In genomic region chr9:134344068-134344820, GRCh38 we compare ENCODE assay signal across 8 cellular contexts. TPM values are rescaled to one million over a fixed set of nuclear protein-coding genes. Genes with fewer than 3 reads are reported as not detected.
DNase-seq lines count a peak whose midpoint lies in the region; ATAC-seq and TF ChIP-seq lines count a peak whose summit lies in the region.

No MANE protein-coding gene starts in this region.

- no peaks in the 10 kb centered on the region for H3K9me3 ChIP-seq in skeletal muscle tissue (ENCODE audit: control insufficient read depth in 3 of 3, low read length in 3 of 3)

- no peak overlapping the region for H3K4me3 Mint-ChIP-seq in WTC11

- H3K9me3 Mint-ChIP-seq in WTC11 = no peaks in the 10 kb centered on the region

- POLR2A ChIA-PET in WTC11 (lab: Charles Lee) = no interaction called here

- no peaks in the 10 kb centered on the region for H3K27me3 Mint-ChIP-seq in WTC11 (ENCODE audit: low read depth)

- H3K36me3 Mint-ChIP-seq in WTC11 = no peaks in the 10 kb centered on the region

- H3K4me3 ChIP-seq in GM12875 (ENCODE audit: low read depth, low read length) = no peak overlapping the region
- H3K4me3 ChIP-seq in fibroblast of the aortic adventitia (ENCODE audit: low read depth, low read length) = no peak overlapping the region
- H3K4me3 ChIP-seq in skeletal muscle tissue (ENCODE audit: low read length in 3 of 3) = peak overlapping the region in 2 of 3 donors; percentile 14 to 29

- DNase-seq in WTC11 (ENCODE audit: low spot score) (peak; percentile 46), fibroblast of the aortic adventitia (ENCODE audit: low read depth) (peak; percentile 70), HT-29 (ENCODE audit: low spot score) (no peak), NCI-H1092 treated with DMSO at 0.1 percent for 48 hours (lab: John Stamatoyannopoulos, UW) (no peak)

- peak overlapping the region; percentile 16 for H3K27ac ChIP-seq in skeletal muscle tissue (ENCODE audit: low read depth, low read length)

- no peaks in the 10 kb centered on the region for H3K36me3 ChIP-seq in skeletal muscle tissue (ENCODE audit: control insufficient read depth in 3 of 3, insufficient read depth in 3 of 3, low read length in 3 of 3)

- peak; percentile 64 for ATAC-seq in WTC11
- no peak for ATAC-seq in HG03108 (IDR thresholded peaks at IDR 0.05; ENCODE audit: unreplicated experiment)
- no peak for ATAC-seq in GM21526 (IDR thresholded peaks at IDR 0.05; ENCODE audit: low FRiP score, unreplicated experiment)

- peaks cover 98 to 100% (median 100%) of the 10 kb centered on the region in 3 donors for H3K4me1 ChIP-seq in skeletal muscle tissue (ENCODE audit: control insufficient read depth in 3 of 3, insufficient read depth in 3 of 3, low read length in 3 of 3)

- H3K9ac ChIP-seq in skeletal muscle tissue (ENCODE audit: low read depth in 1 of 3, low read length in 3 of 3) = peak overlapping the region; percentile 20 to 68 (median 51)

- no peaks in the 10 kb centered on the region for H3K27me3 ChIP-seq in skeletal muscle tissue (ENCODE audit: control insufficient read depth in 3 of 3, insufficient read depth in 3 of 3, low read length in 3 of 3)

- peak overlapping the region; percentile 45; the same call in 1 of the 2 replicates for H3K27ac Mint-ChIP-seq in WTC11

- H3K4me1 Mint-ChIP-seq in WTC11 = no peaks in the 10 kb centered on the region

- CTCF ChIA-PET in WTC11 (lab: Charles Lee) = interaction anchor here (0.8 to 1.4 kb wide), 5 partner anchors 12 to 174 kb away, joined by 3 to 4 read pairs (median 3); no protein-coding TSS in a partner anchor

- TF ChIP-seq CTCF in GM12875 (IDR thresholded peaks at IDR 0.05; ENCODE audit: borderline replicate concordance, insufficient read depth, low read depth, low read length) (peak; percentile 10; the same call in 1 of the 2 replicates), WTC11 (IDR thresholded peaks at IDR 0.05) (no peak), fibroblast of the aortic adventitia (IDR thresholded peaks at IDR 0.05; ENCODE audit: insufficient read depth, low read length) (peak; percentile 42)

TF ChIP-seq in WTC11, 78 proteins besides CTCF, POLR2A, EP300 and RAD21:
- TF ChIP-seq JUN (CRISPR knock-in tag; IDR thresholded peaks at IDR 0.05) (no peak), ZNF232 (CRISPR knock-in tag; IDR thresholded peaks at IDR 0.05) (no peak), NFATC4 (CRISPR knock-in tag; IDR thresholded peaks at IDR 0.05) (no peak), TP53 (CRISPR knock-in tag; IDR thresholded peaks at IDR 0.05) (no peak), ZNF416 (CRISPR knock-in tag; IDR thresholded peaks at IDR 0.05) (no peak), ZBTB21 (CRISPR knock-in tag; IDR thresholded peaks at IDR 0.05; ENCODE audit: borderline replicate concordance) (no peak), NR2C2 (CRISPR knock-in tag; IDR thresholded peaks at IDR 0.05) (no peak), ZNF671 (CRISPR knock-in tag; IDR thresholded peaks at IDR 0.05) (no peak), SMAD3 (CRISPR knock-in tag; IDR thresholded peaks at IDR 0.05; ENCODE audit: borderline replicate concordance) (no peak), GRHL2 (CRISPR knock-in tag; IDR thresholded peaks at IDR 0.05; ENCODE audit: insufficient replicate concordance, severe bottlenecking) (no peak), ZNF512 (CRISPR knock-in tag; IDR thresholded peaks at IDR 0.05; ENCODE audit: borderline replicate concordance) (no peak), FOXP4 (CRISPR knock-in tag; IDR thresholded peaks at IDR 0.05) (no peak), RELA (CRISPR knock-in tag; IDR thresholded peaks at IDR 0.05; ENCODE audit: borderline replicate concordance) (no peak), ZNF396 (CRISPR knock-in tag; IDR thresholded peaks at IDR 0.05; ENCODE audit: borderline replicate concordance) (no peak)
- TF ChIP-seq, protein P1, sequence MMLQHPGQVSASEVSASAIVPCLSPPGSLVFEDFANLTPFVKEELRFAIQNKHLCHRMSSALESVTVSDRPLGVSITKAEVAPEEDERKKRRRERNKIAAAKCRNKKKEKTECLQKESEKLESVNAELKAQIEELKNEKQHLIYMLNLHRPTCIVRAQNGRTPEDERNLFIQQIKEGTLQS (CRISPR knock-in tag; conservative IDR thresholded peaks at IDR 0.05) = no peak
- TF ChIP-seq, protein P2, sequence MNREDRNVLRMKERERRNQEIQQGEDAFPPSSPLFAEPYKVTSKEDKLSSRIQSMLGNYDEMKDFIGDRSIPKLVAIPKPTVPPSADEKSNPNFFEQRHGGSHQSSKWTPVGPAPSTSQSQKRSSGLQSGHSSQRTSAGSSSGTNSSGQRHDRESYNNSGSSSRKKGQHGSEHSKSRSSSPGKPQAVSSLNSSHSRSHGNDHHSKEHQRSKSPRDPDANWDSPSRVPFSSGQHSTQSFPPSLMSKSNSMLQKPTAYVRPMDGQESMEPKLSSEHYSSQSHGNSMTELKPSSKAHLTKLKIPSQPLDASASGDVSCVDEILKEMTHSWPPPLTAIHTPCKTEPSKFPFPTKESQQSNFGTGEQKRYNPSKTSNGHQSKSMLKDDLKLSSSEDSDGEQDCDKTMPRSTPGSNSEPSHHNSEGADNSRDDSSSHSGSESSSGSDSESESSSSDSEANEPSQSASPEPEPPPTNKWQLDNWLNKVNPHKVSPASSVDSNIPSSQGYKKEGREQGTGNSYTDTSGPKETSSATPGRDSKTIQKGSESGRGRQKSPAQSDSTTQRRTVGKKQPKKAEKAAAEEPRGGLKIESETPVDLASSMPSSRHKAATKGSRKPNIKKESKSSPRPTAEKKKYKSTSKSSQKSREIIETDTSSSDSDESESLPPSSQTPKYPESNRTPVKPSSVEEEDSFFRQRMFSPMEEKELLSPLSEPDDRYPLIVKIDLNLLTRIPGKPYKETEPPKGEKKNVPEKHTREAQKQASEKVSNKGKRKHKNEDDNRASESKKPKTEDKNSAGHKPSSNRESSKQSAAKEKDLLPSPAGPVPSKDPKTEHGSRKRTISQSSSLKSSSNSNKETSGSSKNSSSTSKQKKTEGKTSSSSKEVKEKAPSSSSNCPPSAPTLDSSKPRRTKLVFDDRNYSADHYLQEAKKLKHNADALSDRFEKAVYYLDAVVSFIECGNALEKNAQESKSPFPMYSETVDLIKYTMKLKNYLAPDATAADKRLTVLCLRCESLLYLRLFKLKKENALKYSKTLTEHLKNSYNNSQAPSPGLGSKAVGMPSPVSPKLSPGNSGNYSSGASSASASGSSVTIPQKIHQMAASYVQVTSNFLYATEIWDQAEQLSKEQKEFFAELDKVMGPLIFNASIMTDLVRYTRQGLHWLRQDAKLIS (CRISPR knock-in tag; IDR thresholded peaks at IDR 0.05; ENCODE audit: borderline replicate concordance) = no peak

RNA-seq across cellular contexts. Expression of gene RXRA, which starts 18.0 kb away (rescaled TPM):
- total RNA-seq in WTC11 (2021) = 24.9 to 27.5 TPM (median 25.0 TPM) in 3 replicates
- 20.9 and 26.8 TPM in 2 replicates for total RNA-seq in fibroblast of the aortic adventitia (ENCODE audit: low replicate concordance)
- total RNA-seq in skeletal muscle tissue = 11.5 TPM
- total RNA-seq in HT-29 (2014; rRNA removed; shearing (Covaris generic)) = 63.4 and 74.4 TPM in 2 replicates

Comparison
In these comparisons a context has a peak if more than half of its experiments do, and no peak if none do; other contexts are left out.
1. H3K4me3 ChIP-seq: peak in skeletal muscle tissue (2 of 3); none in GM12875 (single experiment) and fibroblast of the aortic adventitia (single experiment).
2. DNase-seq: peak in WTC11 (single experiment) and fibroblast of the aortic adventitia (single experiment); none in HT-29 (single experiment) and NCI-H1092 treated with DMSO at 0.1 percent for 48 hours (single experiment).